ENCODE assay signal across 8 cellular contexts in genomic region chr19:56080669-56081401, GRCh38. TPM values are rescaled to one million over a fixed set of nuclear protein-coding genes. Genes with fewer than 3 reads are reported as not detected.
DNase-seq lines count a peak whose midpoint lies in the region; ATAC-seq and TF ChIP-seq lines count a peak whose summit lies in the region.

No MANE protein-coding gene starts in this region.

- H3K27me3 Mint-ChIP-seq in chondrocyte (ENCODE audit: low read depth), result no peaks in the 10 kb centered on the region

- H3K27ac Mint-ChIP-seq in chondrocyte (ENCODE audit: unreplicated experiment), result peak overlapping the region; percentile 53

- H3K4me1 Mint-ChIP-seq in chondrocyte (ENCODE audit: low read depth), result peaks cover 14% of the 10 kb centered on the region

- DNase-seq in GM10248 (ENCODE audit: extremely low spot score) (peak; percentile 91), NCI-H2081 (lab: John Stamatoyannopoulos, UW) (peak; percentile 76 to 79), chondrocyte (ENCODE audit: low spot score) (peak; percentile 89), left lobe of liver (ENCODE audit: low spot score) (peak; percentile 75)
- DNase-seq in stimulated activated CD4-positive, alpha-beta T cell treated with anti-CD3 and anti-CD28 coated beads, Interleukin-1b, Interleukin-23, amount 100 ng/mL, for 4 hours (ENCODE audit: low read depth in 2 of 2), result peak; percentile 56 to 63

- peak; percentile 77 for ATAC-seq in HG02798 (IDR thresholded peaks at IDR 0.05; ENCODE audit: poor library complexity, unreplicated experiment)
- peak; percentile 7 to 57 for ATAC-seq in activated CD4-positive, CD25-positive, alpha-beta regulatory T cell treated with anti-CD3 and anti-CD28 coated beads, Interleukin-2, amount 50 U/mL, for 24 hours
- peak; percentile 82 for ATAC-seq in left lobe of liver
- no peak for ATAC-seq in GM21367 (IDR thresholded peaks at IDR 0.05; ENCODE audit: unreplicated experiment)

- TF ChIP-seq CTCF in GM10248 (IDR thresholded peaks at IDR 0.05; ENCODE audit: control extremely low read depth, extremely low read depth, low read depth, missing control alignments) (peak; percentile 67), chondrocyte (IDR thresholded peaks at IDR 0.05) (peak; percentile 78)

- POLR2A ChIA-PET in GM10248 (lab: Yijun Ruan, JAX), result interaction anchor here (0.6 to 0.8 kb wide), 2 partner anchors 35 to 40 kb away, joined by 4 to 9 read pairs; no protein-coding TSS in a partner anchor

- peaks cover 2% of the 10 kb centered on the region for H3K36me3 Mint-ChIP-seq in chondrocyte (ENCODE audit: low read depth)

- no peaks in the 10 kb centered on the region for H3K9me3 Mint-ChIP-seq in chondrocyte (ENCODE audit: low read depth)

- CTCF ChIA-PET in GM10248 (lab: Yijun Ruan, JAX), result interaction anchor here (0.6 to 5.8 kb wide), 33 partner anchors 10 to 448 kb away, joined by 3 to 98 read pairs (median 4); no protein-coding TSS in a partner anchor

- H3K4me3 Mint-ChIP-seq in chondrocyte (ENCODE audit: unreplicated experiment), result peak overlapping the region; percentile 76

RNA-seq across cellular contexts. Expression of gene ZNF787, which starts 40.3 kb away (rescaled TPM):
- total RNA-seq in chondrocyte, result 22.4 to 26.6 TPM (median 26.5 TPM) in 3 replicates
- 29.0 TPM for total RNA-seq in left lobe of liver
